16 cellular contexts compared by ENCODE assay signal in the genomic region with DNA sequence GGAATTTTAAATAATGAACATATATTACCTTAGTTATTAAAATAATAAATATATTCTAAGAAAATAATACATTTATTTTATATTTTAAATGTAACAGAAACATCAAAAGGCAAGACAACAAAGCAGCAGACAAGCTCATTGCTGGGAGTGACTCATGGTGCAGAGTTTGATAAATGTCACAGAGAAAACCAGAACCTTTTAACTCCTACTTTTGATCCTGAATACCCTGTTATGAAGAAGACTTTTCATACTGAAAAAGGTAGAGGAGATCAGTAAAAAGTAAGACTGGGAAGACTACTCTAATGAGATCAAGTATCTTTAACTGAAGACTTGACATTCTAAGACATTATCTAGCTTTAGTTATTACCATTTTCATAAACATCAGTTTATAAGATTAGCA.
DNase-seq lines count a peak whose midpoint lies in the region; ATAC-seq and TF ChIP-seq lines count a peak whose summit lies in the region.
"Had no signal": no experiment of that assay in that cellular context is flagged by ENCODE, and none has a peak within 500 bp of the region (broad histone marks: within the 10 kb centered on the region; RNA-seq: fewer than 3 reads in every experiment).

No MANE protein-coding gene starts in this region.

- TF ChIP-seq CTCF in activated CD8-positive, alpha-beta T cell treated with anti-CD3 and anti-CD28 coated beads for 36 hours (IDR thresholded peaks at IDR 0.05): no peak
- TF ChIP-seq CTCF in smooth muscle cell (IDR thresholded peaks at IDR 0.05; ENCODE audit: borderline replicate concordance, insufficient read depth, poor library complexity, severe bottlenecking) (no peak), mammary epithelial cell (conservative IDR thresholded peaks at IDR 0.05 in 1 of 2, IDR thresholded peaks at IDR 0.05 in 1 of 2; ENCODE audit: extremely low read depth in 1 of 2, insufficient read depth in 1 of 2, low read depth in 1 of 2, low read length in 2 of 2) (no peak)

- no TSS peak for BruUV-seq in mammary epithelial cell (replicated peaks; lab: Mats Ljungman, UMichigan)

- H3K36me3 ChIP-seq in smooth muscle cell (ENCODE audit: low read depth) (no peaks in the 10 kb centered on the region), mammary epithelial cell (ENCODE audit: insufficient read depth, low read length) (no peaks in the 10 kb centered on the region)
- H3K36me3 ChIP-seq: Peyer's patch had no signal

- H3K27me3 ChIP-seq in smooth muscle cell (ENCODE audit: low read depth): no peaks in the 10 kb centered on the region
- no peaks in the 10 kb centered on the region for H3K27me3 ChIP-seq in mammary epithelial cell (ENCODE audit: insufficient read depth, low read length)
- H3K27me3 ChIP-seq: Peyer's patch had no signal

- H3K9ac ChIP-seq in smooth muscle cell (ENCODE audit: low read depth): no peak overlapping the region
- H3K9ac ChIP-seq in mammary epithelial cell (ENCODE audit: insufficient read depth, low read length): no peak overlapping the region

- H3K27ac ChIP-seq in smooth muscle cell (ENCODE audit: low read depth) (peak overlapping the region; percentile 5), mammary epithelial cell (ENCODE audit: insufficient read depth, low read depth, low read length) (no peak overlapping the region)
- H3K27ac ChIP-seq: C4-2B, Peyer's patch had no signal

- intact Hi-C loops in activated CD8-positive, alpha-beta T cell treated with anti-CD3 and anti-CD28 coated beads for 36 hours (cut with micrococcal nuclease): no loop called here
- intact Hi-C loops in mammary epithelial cell (cut with micrococcal nuclease): no loop called here

- CTCF ChIA-PET in activated CD8-positive, alpha-beta T cell treated with anti-CD3 and anti-CD28 coated beads for 36 hours (lab: Charles Lee): interaction anchor here (0.6 to 3.2 kb wide), 9 partner anchors 11 to 374 kb away, joined by 3 to 23 read pairs (median 4); no protein-coding TSS in a partner anchor
- CTCF ChIA-PET in activated CD8-positive, alpha-beta T cell treated with anti-CD3 and anti-CD28 coated beads, Interleukin-2, amount 10 ng/mL, durations not matched to agents 7 days and 5 days (lab: Charles Lee): interaction anchor here (0.9 to 3.6 kb wide), 4 partner anchors 18 to 313 kb away, joined by 3 to 14 read pairs (median 6); no protein-coding TSS in a partner anchor
- CTCF ChIA-PET in mammary epithelial cell (lab: Charles Lee; ENCODE audit: low non-redundant PET): no interaction called here

- H3K4me1 Mint-ChIP-seq in activated CD8-positive, alpha-beta T cell treated with anti-CD3 and anti-CD28 coated beads for 36 hours (ENCODE audit: low read depth): peaks cover 61% of the 10 kb centered on the region
- H3K4me1 Mint-ChIP-seq in activated CD8-positive, alpha-beta T cell treated with anti-CD3 and anti-CD28 coated beads, Interleukin-2, amount 10 ng/mL, durations not matched to agents 7 days and 5 days (ENCODE audit: low read depth): peaks cover 19% of the 10 kb centered on the region

- no peaks in the 10 kb centered on the region for H3K27me3 Mint-ChIP-seq in activated CD8-positive, alpha-beta T cell treated with anti-CD3 and anti-CD28 coated beads for 36 hours
- no peaks in the 10 kb centered on the region for H3K27me3 Mint-ChIP-seq in activated CD8-positive, alpha-beta T cell treated with anti-CD3 and anti-CD28 coated beads, Interleukin-2, amount 10 ng/mL, durations not matched to agents 7 days and 5 days (ENCODE audit: low read depth)

- POLR2A ChIA-PET in activated CD8-positive, alpha-beta T cell treated with anti-CD3 and anti-CD28 coated beads for 36 hours (lab: Charles Lee): no interaction called here
- POLR2A ChIA-PET in activated CD8-positive, alpha-beta T cell treated with anti-CD3 and anti-CD28 coated beads, Interleukin-2, amount 10 ng/mL, durations not matched to agents 7 days and 5 days (lab: Charles Lee): no interaction called here

- peak; percentile 71 for ATAC-seq in activated CD8-positive, alpha-beta T cell treated with anti-CD3 and anti-CD28 coated beads for 36 hours
- no peak for ATAC-seq in activated CD8-positive, alpha-beta T cell treated with anti-CD3 and anti-CD28 coated beads, Interleukin-2, amount 10 ng/mL, durations not matched to agents 7 days and 5 days
- ATAC-seq: HCT116 had no signal

- H3K4me3 ChIP-seq in smooth muscle cell (no peak overlapping the region), mammary epithelial cell (replicated peaks in 1 of 3; ENCODE audit: insufficient read depth in 1 of 3, low read depth in 2 of 3, low read length in 3 of 3) (no peak overlapping the region)
- H3K4me3 ChIP-seq: Peyer's patch had no signal

- H3K79me2 ChIP-seq in smooth muscle cell (ENCODE audit: low read depth) (peaks cover 7% of the 10 kb centered on the region), mammary epithelial cell (ENCODE audit: insufficient read depth, low read length) (no peaks in the 10 kb centered on the region)

- H2AFZ ChIP-seq in smooth muscle cell (ENCODE audit: low read depth) (no peak overlapping the region), mammary epithelial cell (ENCODE audit: low read depth, low read length) (no peak overlapping the region)

- peak overlapping the region; percentile 76 for H3K27ac Mint-ChIP-seq in activated CD8-positive, alpha-beta T cell treated with anti-CD3 and anti-CD28 coated beads for 36 hours
- H3K27ac Mint-ChIP-seq in activated CD8-positive, alpha-beta T cell treated with anti-CD3 and anti-CD28 coated beads, Interleukin-2, amount 10 ng/mL, durations not matched to agents 7 days and 5 days: no peak overlapping the region
- H3K27ac Mint-ChIP-seq: IgD-negative memory B cell had no signal

- peaks cover 15% of the 10 kb centered on the region for H3K36me3 Mint-ChIP-seq in activated CD8-positive, alpha-beta T cell treated with anti-CD3 and anti-CD28 coated beads for 36 hours (ENCODE audit: low read depth)
- peaks cover 8% of the 10 kb centered on the region for H3K36me3 Mint-ChIP-seq in activated CD8-positive, alpha-beta T cell treated with anti-CD3 and anti-CD28 coated beads, Interleukin-2, amount 10 ng/mL, durations not matched to agents 7 days and 5 days (ENCODE audit: low read depth)
- H3K36me3 Mint-ChIP-seq: IgD-negative memory B cell had no signal

- in situ Hi-C loops in mammary epithelial cell (cut with MboI; ENCODE audit: low sequenced_read_pairs in 2 of 2): loop anchor here in 1 of 2 donors (25.0 kb wide), 1 partner anchor 285 kb away; no protein-coding TSS in a partner anchor

- H3K4me3 Mint-ChIP-seq in activated CD8-positive, alpha-beta T cell treated with anti-CD3 and anti-CD28 coated beads for 36 hours: no peak overlapping the region
- no peak overlapping the region for H3K4me3 Mint-ChIP-seq in activated CD8-positive, alpha-beta T cell treated with anti-CD3 and anti-CD28 coated beads, Interleukin-2, amount 10 ng/mL, durations not matched to agents 7 days and 5 days
- H3K4me3 Mint-ChIP-seq: IgD-negative memory B cell had no signal

- H3F3A ChIP-seq in smooth muscle cell (ENCODE audit: low read depth): no peaks in the 10 kb centered on the region

- H3K9me3 ChIP-seq in smooth muscle cell (replicated peaks; ENCODE audit: low read depth) (no peaks in the 10 kb centered on the region), mammary epithelial cell (replicated peaks; ENCODE audit: insufficient read depth, low read length) (no peaks in the 10 kb centered on the region)
- H3K9me3 ChIP-seq: Caco-2, Peyer's patch had no signal

- H3K4me2 ChIP-seq in smooth muscle cell (no peak overlapping the region), mammary epithelial cell (ENCODE audit: insufficient read depth, low read depth, low read length) (no peak overlapping the region)

- H4K20me1 ChIP-seq in smooth muscle cell (ENCODE audit: low read depth): no peaks in the 10 kb centered on the region
- H4K20me1 ChIP-seq in mammary epithelial cell (ENCODE audit: insufficient read depth, low read length): no peaks in the 10 kb centered on the region

- H3K4me1 ChIP-seq in smooth muscle cell (ENCODE audit: low read depth): peaks cover 8% of the 10 kb centered on the region
- H3K4me1 ChIP-seq in mammary epithelial cell (ENCODE audit: insufficient read depth, low read length): no peaks in the 10 kb centered on the region
- H3K4me1 ChIP-seq: Caco-2, Peyer's patch had no signal

- dilution Hi-C loops in mammary epithelial cell (cut with HindIII; ENCODE audit: low sequenced_read_pairs): no loop called here

- DNase-seq in activated CD8-positive, alpha-beta T cell treated with anti-CD3 and anti-CD28 coated beads for 36 hours: peak; percentile 12
- DNase-seq in activated CD8-positive, alpha-beta T cell treated with anti-CD3 and anti-CD28 coated beads, Interleukin-2, amount 10 ng/mL, durations not matched to agents 7 days and 5 days: no peak
- DNase-seq in HCEC 1CT (peak; percentile 26), amniotic epithelial cell (ENCODE audit: low read depth) (peak; percentile 39), smooth muscle cell (lab: John Stamatoyannopoulos, UW; ENCODE audit: unreplicated experiment) (no peak), mammary epithelial cell (no peak), NCI-H1436 (lab: John Stamatoyannopoulos, UW) (no peak)
- no peak for DNase-seq in stimulated activated CD4-positive, alpha-beta T cell treated with anti-CD3 and anti-CD28 coated beads, Interleukin-12 subunit alpha, Interleukin-12 subunit beta, amount 100 ng/mL, for 4 hours
- DNase-seq: Caco-2, NCI-H1417 treated with DMSO at 0.1 percent for 48 hours, NCI-H2029 treated with DMSO at 0.1 percent for 48 hours, NCI-H510A treated with DMSO at 0.1 percent for 48 hours, Peyer's patch had no signal

- H3K9me3 Mint-ChIP-seq in activated CD8-positive, alpha-beta T cell treated with anti-CD3 and anti-CD28 coated beads for 36 hours: peaks cover 5% of the 10 kb centered on the region
- H3K9me3 Mint-ChIP-seq in activated CD8-positive, alpha-beta T cell treated with anti-CD3 and anti-CD28 coated beads, Interleukin-2, amount 10 ng/mL, durations not matched to agents 7 days and 5 days (ENCODE audit: insufficient read depth): no peaks in the 10 kb centered on the region
- H3K9me3 Mint-ChIP-seq: IgD-negative memory B cell had no signal

Comparison
In these comparisons a context has a peak if more than half of its experiments do, and no peak if none do; other contexts are left out.
1. DNase-seq: peak in activated CD8-positive, alpha-beta T cell treated with anti-CD3 and anti-CD28 coated beads for 36 hours (single experiment), HCEC 1CT (single experiment) and amniotic epithelial cell (single experiment); none in activated CD8-positive, alpha-beta T cell treated with anti-CD3 and anti-CD28 coated beads, Interleukin-2, amount 10 ng/mL, durations not matched to agents 7 days and 5 days (single experiment), smooth muscle cell (single experiment), mammary epithelial cell (single experiment), stimulated activated CD4-positive, alpha-beta T cell treated with anti-CD3 and anti-CD28 coated beads, Interleukin-12 subunit alpha, Interleukin-12 subunit beta, amount 100 ng/mL, for 4 hours (single experiment) and NCI-H1436 (single experiment).